ENCODE assay signal across 8 cellular contexts in the genomic region with DNA sequence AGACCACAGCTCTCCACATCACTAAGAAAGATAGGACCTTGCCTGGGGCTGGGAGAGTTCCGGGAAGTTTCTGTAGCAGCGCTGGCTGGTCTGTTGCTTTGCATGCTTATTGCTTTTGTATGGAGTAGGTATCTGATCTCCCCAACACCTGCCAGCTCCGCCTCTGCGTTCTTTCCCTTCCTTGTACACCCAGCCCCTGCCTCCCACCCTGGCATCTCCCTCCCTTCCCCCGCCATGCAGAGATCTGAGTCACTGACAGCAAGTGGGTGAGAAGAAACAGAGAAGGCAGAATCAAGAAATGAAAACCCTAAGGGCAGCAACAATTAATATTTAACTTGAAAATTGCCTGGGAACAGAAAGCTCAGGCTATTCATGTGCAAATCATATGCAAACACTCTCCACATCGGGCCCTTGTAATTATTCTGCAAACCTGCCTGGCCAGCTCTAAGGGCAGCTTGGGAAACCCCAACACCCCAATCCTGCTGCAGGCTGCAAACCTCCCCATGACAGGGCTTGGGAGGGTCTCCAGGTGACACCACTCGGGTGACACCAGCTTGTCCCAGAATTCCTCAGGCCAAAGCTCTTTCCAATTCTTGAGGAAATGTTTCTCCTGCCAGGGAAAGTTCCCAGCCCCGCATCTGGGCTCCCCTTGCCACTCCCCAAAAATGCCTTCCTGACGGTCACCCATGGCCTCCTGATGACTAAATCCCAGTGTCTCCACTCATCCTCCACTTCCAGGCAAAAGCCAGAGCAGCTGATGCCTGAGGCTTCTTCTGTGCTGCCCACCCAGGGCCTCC.
A peak's percentile ranks its signal among the peaks of the same experiment; 100 is the strongest.
DNase-seq lines count a peak whose midpoint lies in the region; ATAC-seq and TF ChIP-seq lines count a peak whose summit lies in the region.

No MANE protein-coding gene starts in this region.

- no peaks in the 10 kb centered on the region for H3K9me3 Mint-ChIP-seq in activated CD4-positive, alpha-beta memory T cell treated with anti-CD3 and anti-CD28 coated beads for 36 hours

- no peak for TF ChIP-seq CTCF in kidney epithelial cell (IDR thresholded peaks at IDR 0.05; ENCODE audit: insufficient read depth, low read length, poor library complexity, severe bottlenecking)

- peak; percentile 63 for DNase-seq in H7
- DNase-seq in NCI-H2081 treated with DMSO at 0.1 percent for 48 hours (lab: John Stamatoyannopoulos, UW), result peak; percentile 1
- peak; percentile 70 for DNase-seq in kidney epithelial cell (ENCODE audit: low read depth)
- no peak for DNase-seq in activated CD4-positive, alpha-beta memory T cell treated with anti-CD3 and anti-CD28 coated beads for 36 hours
- no peak for DNase-seq in stimulated activated naive CD4-positive, alpha-beta T cell (lab: John Stamatoyannopoulos, UW)
- no peak for DNase-seq in DMS 273 (lab: John Stamatoyannopoulos, UW; ENCODE audit: unreplicated experiment)
- no peak for DNase-seq in hippocampal formation (lab: John Stamatoyannopoulos, UW)

- intact Hi-C loops in activated CD4-positive, alpha-beta memory T cell treated with anti-CD3 and anti-CD28 coated beads for 36 hours (cut with micrococcal nuclease), result no loop called here

- H3K4me3 ChIP-seq in H7 (ENCODE audit: insufficient read depth, low read depth, low read length), result no peak overlapping the region
- H3K4me3 ChIP-seq in kidney epithelial cell (ENCODE audit: low read depth, low read length), result no peak overlapping the region

- peak; percentile 68 for ATAC-seq in GM18502 (IDR thresholded peaks at IDR 0.05; ENCODE audit: poor library complexity, unreplicated experiment)

- no peaks in the 10 kb centered on the region for H3K27me3 ChIP-seq in H7 (ENCODE audit: control insufficient read depth, insufficient read depth, low read length)
- no peaks in the 10 kb centered on the region for H3K27me3 ChIP-seq in kidney epithelial cell (ENCODE audit: control insufficient read depth, insufficient read depth, low read length)

- H3K4me3 Mint-ChIP-seq in activated CD4-positive, alpha-beta memory T cell treated with anti-CD3 and anti-CD28 coated beads for 36 hours, result no peak overlapping the region

- peaks cover 19% of the 10 kb centered on the region for H3K4me1 Mint-ChIP-seq in activated CD4-positive, alpha-beta memory T cell treated with anti-CD3 and anti-CD28 coated beads for 36 hours (ENCODE audit: low read depth)

- H3K36me3 ChIP-seq in H7 (replicated peaks; ENCODE audit: control insufficient read depth, insufficient read depth, low read length) (no peaks in the 10 kb centered on the region), kidney epithelial cell (ENCODE audit: control insufficient read depth, insufficient read depth, low read length) (no peaks in the 10 kb centered on the region)

- POLR2A ChIA-PET in activated CD4-positive, alpha-beta memory T cell treated with anti-CD3 and anti-CD28 coated beads for 36 hours (lab: Charles Lee), result no interaction called here

- CTCF ChIA-PET in activated CD4-positive, alpha-beta memory T cell treated with anti-CD3 and anti-CD28 coated beads for 36 hours (lab: Charles Lee), result no interaction called here

- H3K27me3 Mint-ChIP-seq in activated CD4-positive, alpha-beta memory T cell treated with anti-CD3 and anti-CD28 coated beads for 36 hours, result no peaks in the 10 kb centered on the region

- no peak overlapping the region for H3K27ac Mint-ChIP-seq in activated CD4-positive, alpha-beta memory T cell treated with anti-CD3 and anti-CD28 coated beads for 36 hours

- H3K36me3 Mint-ChIP-seq in activated CD4-positive, alpha-beta memory T cell treated with anti-CD3 and anti-CD28 coated beads for 36 hours, result no peaks in the 10 kb centered on the region

Comparison
In these comparisons a context has a peak if more than half of its experiments do, and no peak if none do; other contexts are left out.
1. DNase-seq: peak in H7 (single experiment), NCI-H2081 treated with DMSO at 0.1 percent for 48 hours (single experiment) and kidney epithelial cell (single experiment); none in activated CD4-positive, alpha-beta memory T cell treated with anti-CD3 and anti-CD28 coated beads for 36 hours (single experiment), stimulated activated naive CD4-positive, alpha-beta T cell (0 of 6), DMS 273 (single experiment) and hippocampal formation (0 of 2).